ENCODE assay signal across 20 cellular contexts in the genomic region with DNA sequence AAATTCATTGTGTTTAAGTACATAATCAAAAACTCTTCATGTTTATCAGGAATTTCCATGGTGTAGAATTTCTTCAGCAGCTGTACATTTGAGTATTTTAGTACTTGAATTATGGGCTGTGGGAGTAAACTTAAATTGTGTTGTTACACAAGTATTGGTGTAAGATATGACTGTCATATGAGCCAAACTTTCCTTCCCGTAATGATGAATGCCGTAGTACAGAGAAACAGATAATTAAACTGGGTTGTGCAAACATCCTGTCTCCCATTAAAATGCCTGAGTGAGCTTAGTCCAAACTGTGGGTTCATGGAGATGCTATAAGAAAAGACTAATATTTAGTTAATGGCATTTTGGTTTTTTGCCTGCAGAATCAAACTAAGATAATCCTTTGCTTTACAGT.
A peak's percentile ranks its signal among the peaks of the same experiment; 100 is the strongest.
DNase-seq lines count a peak whose midpoint lies in the region; ATAC-seq, FAIRE-seq and TF ChIP-seq lines count a peak whose summit lies in the region.
"Had no signal": no experiment of that assay in that cellular context is flagged by ENCODE, and none has a peak within 500 bp of the region (broad histone marks: within the 10 kb centered on the region; RNA-seq: fewer than 3 reads in every experiment).

No MANE protein-coding gene starts in this region.

- no peak overlapping the region for H3K4me3 ChIP-seq in liver (ENCODE audit: low read depth in 1 of 3, low read length in 3 of 3)
- H3K4me3 ChIP-seq in HepG2 (replicated peaks in 1 of 3; ENCODE audit: insufficient read depth in 1 of 3, low read depth in 2 of 3, low read length in 3 of 3): no peak overlapping the region
- no peak overlapping the region for H3K4me3 ChIP-seq in fibroblast of lung (replicated peaks in 1 of 4; ENCODE audit: control extremely low read depth in 1 of 4, insufficient read depth in 1 of 4, low read depth in 3 of 4, low read length in 4 of 4)
- H3K4me3 ChIP-seq: colonic mucosa, MG63, stomach, vagina had no signal

- intact Hi-C loops in HepG2 (cut with micrococcal nuclease; ENCODE audit: unreplicated experiment): no loop called here
- intact Hi-C loops in activated CD4-positive, alpha-beta memory T cell treated with anti-CD3 and anti-CD28 coated beads for 36 hours (cut with micrococcal nuclease): no loop called here

- H3K27ac Mint-ChIP-seq in activated CD4-positive, alpha-beta memory T cell treated with anti-CD3 and anti-CD28 coated beads for 36 hours: no peak overlapping the region
- H3K27ac Mint-ChIP-seq: activated CD4-positive, alpha-beta T cell treated with anti-CD3 and anti-CD28 coated beads for 36 hours; H9; nephron had no signal

- no peaks in the 10 kb centered on the region for H3K27me3 ChIP-seq in liver (ENCODE audit: control insufficient read depth in 4 of 4, insufficient read depth in 4 of 4, low read length in 3 of 4)
- H3K27me3 ChIP-seq in HepG2 (ENCODE audit: control insufficient read depth in 1 of 2, insufficient read depth in 2 of 2, low read length in 2 of 2): no peaks in the 10 kb centered on the region
- no peaks in the 10 kb centered on the region for H3K27me3 ChIP-seq in fibroblast of lung (ENCODE audit: control insufficient read depth, insufficient read depth, low read length)
- H3K27me3 ChIP-seq: colonic mucosa, MG63, stomach, vagina had no signal

- no peaks in the 10 kb centered on the region for H3K27me3 Mint-ChIP-seq in activated CD4-positive, alpha-beta memory T cell treated with anti-CD3 and anti-CD28 coated beads for 36 hours

- BruUV-seq in HepG2 (replicated peaks; lab: Mats Ljungman, UMichigan): no TSS peak

- H3K79me2 ChIP-seq in HepG2 (ENCODE audit: insufficient read depth, low read length) (no peaks in the 10 kb centered on the region), fibroblast of lung (ENCODE audit: control insufficient read depth, insufficient read depth, low read length) (no peaks in the 10 kb centered on the region)

- H3K27ac ChIP-seq in liver (ENCODE audit: low read depth in 1 of 2, low read length in 2 of 2): no peak overlapping the region
- H3K27ac ChIP-seq in HepG2 (ENCODE audit: extremely low read length, insufficient read depth, low read length): no peak overlapping the region
- H3K27ac ChIP-seq in fibroblast of lung (ENCODE audit: insufficient read depth, low read length): no peak overlapping the region
- H3K27ac ChIP-seq: colonic mucosa, stomach, vagina had no signal

- WGBS in liver: 36% methylated on average over 2 of the region's 2 CpGs
- 17% methylated on average over 2 of the region's 2 CpGs for WGBS in HepG2 (ENCODE audit: low lambda C conversion rate)

- H3K4me2 ChIP-seq in HepG2 (ENCODE audit: low read depth, low read length): no peak overlapping the region
- no peak overlapping the region for H3K4me2 ChIP-seq in fibroblast of lung (ENCODE audit: extremely low read depth, insufficient read depth, low read length)

- no peaks in the 10 kb centered on the region for H3K4me1 Mint-ChIP-seq in activated CD4-positive, alpha-beta memory T cell treated with anti-CD3 and anti-CD28 coated beads for 36 hours (ENCODE audit: low read depth)
- H3K4me1 Mint-ChIP-seq: activated CD4-positive, alpha-beta T cell treated with anti-CD3 and anti-CD28 coated beads for 36 hours had no signal

- no peak for TF ChIP-seq POLR2A in HepG2 (IDR thresholded peaks at IDR 0.05; ENCODE audit: insufficient read depth in 1 of 2, low read depth in 2 of 2, low read length in 2 of 2)

- H2AFZ ChIP-seq in HepG2 (ENCODE audit: low read length) (no peak overlapping the region), fibroblast of lung (ENCODE audit: low read length) (no peak overlapping the region)

- in situ Hi-C loops in HepG2 (cut with HindIII; ENCODE audit: extremely low pct_ligation_motif_present, low pct_unique_long_range_greater_than_20kb): no loop called here

- ATAC-seq in HepG2: no peak
- ATAC-seq: activated CD4-positive, alpha-beta T cell treated with anti-CD3 and anti-CD28 coated beads for 36 hours had no signal

- H3K4me1 ChIP-seq in liver (ENCODE audit: control insufficient read depth in 4 of 4, insufficient read depth in 4 of 4, low read length in 3 of 4) (no peaks in the 10 kb centered on the region), HepG2 (ENCODE audit: insufficient read depth, low read length) (no peaks in the 10 kb centered on the region), fibroblast of lung (ENCODE audit: control insufficient read depth, extremely low read depth, insufficient read depth, low read length) (no peaks in the 10 kb centered on the region)
- H3K4me1 ChIP-seq: Caco-2, colonic mucosa, stomach, vagina had no signal

- H3K36me3 Mint-ChIP-seq in activated CD4-positive, alpha-beta memory T cell treated with anti-CD3 and anti-CD28 coated beads for 36 hours: no peaks in the 10 kb centered on the region

- POLR2A ChIA-PET in HepG2 (lab: Yijun Ruan, JAX): no interaction called here
- POLR2A ChIA-PET in activated CD4-positive, alpha-beta memory T cell treated with anti-CD3 and anti-CD28 coated beads for 36 hours (lab: Charles Lee): no interaction called here

- H3K4me3 Mint-ChIP-seq in activated CD4-positive, alpha-beta memory T cell treated with anti-CD3 and anti-CD28 coated beads for 36 hours: no peak overlapping the region
- H3K4me3 Mint-ChIP-seq: activated CD4-positive, alpha-beta T cell treated with anti-CD3 and anti-CD28 coated beads for 36 hours; H9; nephron had no signal

- H3K9me3 ChIP-seq in liver (ENCODE audit: control insufficient read depth in 4 of 4, low read length in 3 of 4): no peaks in the 10 kb centered on the region
- no peaks in the 10 kb centered on the region for H3K9me3 ChIP-seq in HepG2 (ENCODE audit: low read length)
- H3K9me3 ChIP-seq in fibroblast of lung (ENCODE audit: control insufficient read depth, insufficient read depth, low read depth, low read length): no peaks in the 10 kb centered on the region
- H3K9me3 ChIP-seq: colonic mucosa, MG63, stomach, vagina had no signal

- no peak for DNase-seq in HepG2 (ENCODE audit: low spot score)
- DNase-seq in NCI-H2196 treated with DMSO at 0.1 percent for 48 hours (lab: John Stamatoyannopoulos, UW; ENCODE audit: unreplicated experiment): peak; percentile 17
- DNase-seq in fibroblast of lung (ENCODE audit: low read depth in 2 of 2): peak; percentile 45 to 59
- DNase-seq in GM19238 (ENCODE audit: insufficient read length, low spot score): no peak
- no peak for DNase-seq in nucleus accumbens (lab: John Stamatoyannopoulos, UW)
- DNase-seq in NOMO-1 treated with dmso at 0.1 percent for 144 hours (lab: John Stamatoyannopoulos, UW; ENCODE audit: unreplicated experiment): no peak
- DNase-seq in activated CD4-positive, alpha-beta memory T cell treated with anti-CD3 and anti-CD28 coated beads for 36 hours: no peak
- DNase-seq: activated CD4-positive, alpha-beta T cell treated with anti-CD3 and anti-CD28 coated beads for 36 hours; activated naive CD4-positive, alpha-beta T cell; Caco-2; colonic mucosa; H9; mesendoderm; MG63; OCI-M1; stomach; T1000 had no signal

- TF ChIP-seq RAD21 in liver (IDR thresholded peaks at IDR 0.05): no peak
- no peak for TF ChIP-seq RAD21 in HepG2 (CRISPR knock-in tag; IDR thresholded peaks at IDR 0.05)

- no peaks in the 10 kb centered on the region for H3K9me3 Mint-ChIP-seq in activated CD4-positive, alpha-beta memory T cell treated with anti-CD3 and anti-CD28 coated beads for 36 hours
- H3K9me3 Mint-ChIP-seq: H9 had no signal

- CTCF ChIA-PET in HepG2 (lab: Yijun Ruan, JAX; ENCODE audit: low intra/inter-chr PET ratio, low total read pairs): no interaction called here
- CTCF ChIA-PET in activated CD4-positive, alpha-beta memory T cell treated with anti-CD3 and anti-CD28 coated beads for 36 hours (lab: Charles Lee): no interaction called here

- TF ChIP-seq EP300 in HepG2 (IDR thresholded peaks at IDR 0.05; ENCODE audit: low read depth in 2 of 2, low read length in 2 of 2): no peak
- no peak for TF ChIP-seq EP300 in HepG2 (CRISPR knock-in tag; IDR thresholded peaks at IDR 0.05; ENCODE audit: borderline replicate concordance)

- no peak for FAIRE-seq in HepG2 (lab: Jason Lieb, UNC)

- no peak for TF ChIP-seq CTCF in liver (IDR thresholded peaks at IDR 0.05; ENCODE audit: low read depth, low read length, missing input control)
- no peak for TF ChIP-seq CTCF in HepG2 (CRISPR knock-in tag; IDR thresholded peaks at IDR 0.05)
- TF ChIP-seq CTCF in fibroblast of lung (conservative IDR thresholded peaks at IDR 0.05 in 1 of 2, IDR thresholded peaks at IDR 0.05 in 1 of 2; ENCODE audit: low read depth in 1 of 2, low read length in 2 of 2): no peak

- H3K36me3 ChIP-seq in liver (ENCODE audit: control insufficient read depth in 4 of 4, insufficient read depth in 3 of 4, low read depth in 1 of 4, low read length in 3 of 4): no peaks in the 10 kb centered on the region
- no peaks in the 10 kb centered on the region for H3K36me3 ChIP-seq in HepG2 (replicated peaks in 1 of 2; ENCODE audit: control insufficient read depth in 1 of 2, insufficient read depth in 2 of 2, low read length in 2 of 2)
- no peaks in the 10 kb centered on the region for H3K36me3 ChIP-seq in fibroblast of lung (ENCODE audit: control insufficient read depth, insufficient read depth, low read length)
- H3K36me3 ChIP-seq: colonic mucosa, MG63, stomach, vagina had no signal

- H3K9ac ChIP-seq in liver (ENCODE audit: low read depth in 1 of 2, low read length in 2 of 2) (no peak overlapping the region), HepG2 (ENCODE audit: insufficient read depth, low read depth, low read length) (no peak overlapping the region), fibroblast of lung (ENCODE audit: insufficient read depth, low read length) (no peak overlapping the region)

- H4K20me1 ChIP-seq in HepG2 (ENCODE audit: insufficient read depth, low read length) (no peaks in the 10 kb centered on the region), fibroblast of lung (ENCODE audit: control insufficient read depth, extremely low read depth, insufficient read depth, low read length) (no peaks in the 10 kb centered on the region)

TF ChIP-seq in liver, 16 proteins besides CTCF, POLR2A, EP300 and RAD21 (continues in another document):
- TF ChIP-seq HNF4A (conservative IDR thresholded peaks at IDR 0.05): peak in 1 of 2 donors; percentile 10
- TF ChIP-seq, protein P1, sequence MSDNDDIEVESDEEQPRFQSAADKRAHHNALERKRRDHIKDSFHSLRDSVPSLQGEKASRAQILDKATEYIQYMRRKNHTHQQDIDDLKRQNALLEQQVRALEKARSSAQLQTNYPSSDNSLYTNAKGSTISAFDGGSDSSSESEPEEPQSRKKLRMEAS (IDR thresholded peaks at IDR 0.05): no peak
- no peak for TF ChIP-seq EGR1 (IDR thresholded peaks at IDR 0.05; ENCODE audit: low read depth in 2 of 2)

TF ChIP-seq in HepG2, 621 proteins besides CTCF, POLR2A, EP300 and RAD21 (continues in another document):
- no peak for TF ChIP-seq DR1 (CRISPR knock-in tag; IDR thresholded peaks at IDR 0.05)
- no peak for TF ChIP-seq FOSL1 (CRISPR knock-in tag; IDR thresholded peaks at IDR 0.05; ENCODE audit: borderline replicate concordance)
- no peak for TF ChIP-seq THAP11 (CRISPR knock-in tag; IDR thresholded peaks at IDR 0.05)
- no peak for TF ChIP-seq ISX (CRISPR knock-in tag; conservative IDR thresholded peaks at IDR 0.05)
- no peak for TF ChIP-seq PCBP1 (IDR thresholded peaks at IDR 0.05; ENCODE audit: borderline replicate concordance, low read depth, low read length)
- no peak for TF ChIP-seq ZNF251 (CRISPR knock-in tag; IDR thresholded peaks at IDR 0.05)
- no peak for TF ChIP-seq HOXA7 (CRISPR knock-in tag; IDR thresholded peaks at IDR 0.05)
- no peak for TF ChIP-seq ZNF678 (CRISPR knock-in tag; IDR thresholded peaks at IDR 0.05)

Comparison
In these comparisons a context has a peak if more than half of its experiments do, and no peak if none do; other contexts are left out.
1. DNase-seq: peak in NCI-H2196 treated with DMSO at 0.1 percent for 48 hours (single experiment) and fibroblast of lung (2 of 2); none in HepG2 (single experiment), GM19238 (single experiment), nucleus accumbens (0 of 56), NOMO-1 treated with dmso at 0.1 percent for 144 hours (single experiment) and activated CD4-positive, alpha-beta memory T cell treated with anti-CD3 and anti-CD28 coated beads for 36 hours (single experiment).